ENCODE assay signal across 8 cellular contexts in the genomic region with DNA sequence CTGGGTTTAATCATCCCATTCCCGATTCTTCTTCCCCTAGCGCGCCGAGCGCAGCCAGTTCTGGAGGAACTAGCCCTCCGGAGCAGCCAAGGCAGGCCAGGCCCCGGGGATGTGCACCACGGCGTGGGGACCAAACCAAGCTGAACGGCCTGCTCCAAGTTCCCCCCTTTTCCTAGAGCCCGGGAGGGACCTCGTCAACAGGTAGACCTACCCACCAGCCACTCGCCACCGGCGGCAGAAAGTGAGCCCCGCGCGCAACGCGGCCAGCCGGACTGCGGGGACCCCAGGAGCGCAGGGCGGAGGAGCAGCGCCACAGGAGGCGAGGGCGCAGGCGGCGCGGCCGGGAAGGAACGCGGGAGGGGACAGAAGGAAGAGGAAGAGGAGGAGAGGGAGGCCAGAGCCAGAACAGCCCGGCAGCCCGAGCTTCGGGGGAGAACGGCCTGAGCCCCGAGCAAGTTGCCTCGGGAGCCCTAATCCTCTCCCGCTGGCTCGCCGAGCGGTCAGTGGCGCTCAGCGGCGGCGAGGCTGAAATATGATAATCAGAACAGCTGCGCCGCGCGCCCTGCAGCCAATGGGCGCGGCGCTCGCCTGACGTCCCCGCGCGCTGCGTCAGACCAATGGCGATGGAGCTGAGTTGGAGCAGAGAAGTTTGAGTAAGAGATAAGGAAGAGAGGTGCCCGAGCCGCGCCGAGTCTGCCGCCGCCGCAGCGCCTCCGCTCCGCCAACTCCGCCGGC. TPM values are rescaled to one million over a fixed set of nuclear protein-coding genes. Genes with fewer than 3 reads are reported as not detected.
DNase-seq lines count a peak whose midpoint lies in the region; TF ChIP-seq lines count a peak whose summit lies in the region.

A gene (plus strand): TSS at position 690 of the 735 bp plus-strand sequence. CDS start 224 bp downstream, outside the sequence.

- peak within 1 kb of the TSS; percentile 95 for H3K4me3 Mint-ChIP-seq in type B pancreatic cell

- no peak within 1 kb of the TSS for H3K9ac ChIP-seq in MM.1S (ENCODE audit: low read length)

- no peak within 1 kb of the TSS for H3K4me2 ChIP-seq in MM.1S (ENCODE audit: low read depth, low read length)

- H3K27ac Mint-ChIP-seq in type B pancreatic cell, result peak within 1 kb of the TSS; percentile 86

- H3K27ac ChIP-seq in 22Rv1 (peak within 1 kb of the TSS; percentile 66), dorsolateral prefrontal cortex (no peak within 1 kb of the TSS), MM.1S (ENCODE audit: low read length) (no peak within 1 kb of the TSS)

- H3K36me3 Mint-ChIP-seq in type B pancreatic cell, result no peaks in the 10 kb centered on the region

- H3K27me3 Mint-ChIP-seq in type B pancreatic cell, result peaks cover 100% of the 10 kb centered on the region

- H3K4me1 Mint-ChIP-seq in type B pancreatic cell (ENCODE audit: unreplicated experiment), result peaks cover 18% of the 10 kb centered on the region

- intact Hi-C loops in dorsolateral prefrontal cortex (cut with DNase I), result loop anchor here (10.0 kb wide), 1 partner anchor 418 kb away; no protein-coding TSS in a partner anchor

- peaks cover 5% of the 10 kb centered on the region; the same call in 1 of the 2 replicates for H3K4me1 ChIP-seq in MM.1S (ENCODE audit: low read length)

- H2AFZ ChIP-seq in MM.1S (ENCODE audit: low read length), result no peak within 1 kb of the TSS

- TF ChIP-seq CTCF in 22Rv1 (IDR thresholded peaks at IDR 0.05) (peak; percentile 28), dorsolateral prefrontal cortex (IDR thresholded peaks at IDR 0.05 in 54 of 56, conservative IDR thresholded peaks at IDR 0.05 in 2 of 56; ENCODE audit: low read depth in 1 of 56, partially characterized antibody in 56 of 56) (no peak), type B pancreatic cell (conservative IDR thresholded peaks at IDR 0.05) (no peak), MM.1S (IDR thresholded peaks at IDR 0.05; ENCODE audit: low read length) (no peak)

- H3K4me3 ChIP-seq in dorsolateral prefrontal cortex (peak within 1 kb of the TSS in 54 of 59 donors; percentile 4 to 61 (median 38)), MM.1S (ENCODE audit: low read length) (no peak within 1 kb of the TSS)

- no peaks in the 10 kb centered on the region for H4K20me1 ChIP-seq in MM.1S (ENCODE audit: insufficient read depth, low read length)

- no peaks in the 10 kb centered on the region for H3K9me3 Mint-ChIP-seq in type B pancreatic cell

- no peaks in the 10 kb centered on the region for H3K36me3 ChIP-seq in MM.1S (replicated peaks; ENCODE audit: insufficient read depth, low read length)

- no peaks in the 10 kb centered on the region for H3K9me2 ChIP-seq in MM.1S (replicated peaks; ENCODE audit: insufficient read depth, low read length)

- H3K79me2 ChIP-seq in MM.1S (ENCODE audit: low read length), result no peaks in the 10 kb centered on the region

- DNase-seq in H4 (ENCODE audit: low spot score) (peak; percentile 93), NCI-H69 (lab: John Stamatoyannopoulos, UW) (peak; percentile 99), dorsolateral prefrontal cortex (peak in 2 of 10 donors; percentile 12 to 53), medulla oblongata (ENCODE audit: extremely low spot score) (peak; percentile 37), type B pancreatic cell (ENCODE audit: extremely low spot score, unreplicated experiment) (no peak), SIG-M5 treated with dmso at 0.1 percent for 504 hours (lab: John Stamatoyannopoulos, UW; ENCODE audit: unreplicated experiment) (no peak), MM.1S (no peak)

- H3K9me3 ChIP-seq in MM.1S (replicated peaks; ENCODE audit: insufficient read depth, low read length), result no peaks in the 10 kb centered on the region

- H3K27me3 ChIP-seq in dorsolateral prefrontal cortex (peaks cover 35 to 100% (median 100%) of the 10 kb centered on the region in 45 donors), MM.1S (replicated peaks; ENCODE audit: insufficient read depth, low read length) (peaks cover 20% of the 10 kb centered on the region)

- H3F3A ChIP-seq in MM.1S (ENCODE audit: insufficient read depth, low read length), result peaks cover 5% of the 10 kb centered on the region; the same call in 1 of the 2 replicates

RNA-seq across cellular contexts. Expression of the gene that starts here (rescaled TPM):
- total RNA-seq in H4 (2014; rRNA removed; shearing (Covaris generic)), result 4.6 TPM in 2 replicates
- total RNA-seq in dorsolateral prefrontal cortex (not detected), type B pancreatic cell (ENCODE audit: low replicate concordance) (31.5 and 39.4 TPM in 2 replicates)

Comparison
In these comparisons a context has a peak if more than half of its experiments do, and no peak if none do; other contexts are left out.
1. DNase-seq: peak in H4 (single experiment), NCI-H69 (single experiment) and medulla oblongata (single experiment); none in type B pancreatic cell (single experiment), SIG-M5 treated with dmso at 0.1 percent for 504 hours (single experiment) and MM.1S (single experiment).